ENCODE assay signal across 9 cellular contexts in genomic region chr19:18349524-18350128, GRCh38. TPM values are rescaled to one million over a fixed set of nuclear protein-coding genes. Genes with fewer than 3 reads are reported as not detected.
DNase-seq lines count a peak whose midpoint lies in the region; ATAC-seq and TF ChIP-seq lines count a peak whose summit lies in the region.
"Had no signal": no experiment of that assay in that cellular context is flagged by ENCODE, and none has a peak within 500 bp of the region (broad histone marks: within the 10 kb centered on the region; RNA-seq: fewer than 3 reads in every experiment).

No MANE protein-coding gene starts in this region.

- H3K27ac ChIP-seq in breast epithelium (no peak overlapping the region), right lobe of liver (no peak overlapping the region), uterus (no peak overlapping the region)

- DNase-seq in A172 (ENCODE audit: low spot score) (peak; percentile 46), ELF-1 (ENCODE audit: low read depth, low spot score) (peak; percentile 37), NCI-H2196 (lab: John Stamatoyannopoulos, UW; ENCODE audit: unreplicated experiment) (peak; percentile 74), breast epithelium (ENCODE audit: low spot score in 2 of 2) (peak in 1 of 2 donors; percentile 61), right lobe of liver (peak in 2 of 3 donors; percentile 64), uterus (peak; percentile 53 to 58), GDM1 (lab: John Stamatoyannopoulos, UW) (no peak)

- no peak for TF ChIP-seq POLR2A in breast epithelium (IDR thresholded peaks at IDR 0.05)
- no peak for TF ChIP-seq POLR2A in right lobe of liver (IDR thresholded peaks at IDR 0.05)
- no peak for TF ChIP-seq POLR2A in uterus (IDR thresholded peaks at IDR 0.05)

- H3K4me3 ChIP-seq in breast epithelium (no peak overlapping the region), right lobe of liver (no peak overlapping the region), uterus (no peak overlapping the region)

- WGBS in right lobe of liver (ENCODE audit: insufficient coverage, low coverage, low lambda C conversion rate, missing lambda C conversion rate): 30% methylated on average over 10 of the region's 12 CpGs

- H3K9me3 ChIP-seq in breast epithelium (no peaks in the 10 kb centered on the region), right lobe of liver (no peaks in the 10 kb centered on the region), uterus (no peaks in the 10 kb centered on the region)

- intact Hi-C loops in breast epithelium (cut with DNase I; ENCODE audit: low total_unique reads): no loop called here
- intact Hi-C loops in right lobe of liver (cut with DNase I): loop anchor here in 1 of 2 donors (5.0 kb wide), 1 partner anchor 63 kb away; no protein-coding TSS in a partner anchor
- intact Hi-C loops in uterus (cut with DNase I; ENCODE audit: low total_unique reads): loop anchor here (10.0 kb wide), 1 partner anchor 65 kb away; the partner anchor contains the start of gene SSBP4

- no peaks in the 10 kb centered on the region for H3K27me3 ChIP-seq in breast epithelium
- H3K27me3 ChIP-seq in right lobe of liver: no peaks in the 10 kb centered on the region
- H3K27me3 ChIP-seq in uterus: no peaks in the 10 kb centered on the region

- H3K36me3 ChIP-seq in breast epithelium: no peaks in the 10 kb centered on the region
- peaks cover 0 to 22% (median 5%) of the 10 kb centered on the region in 4 donors for H3K36me3 ChIP-seq in right lobe of liver
- H3K36me3 ChIP-seq in uterus: no peaks in the 10 kb centered on the region

- ATAC-seq in right lobe of liver (peak; percentile 71 to 88 (median 78)), HG02970 (IDR thresholded peaks at IDR 0.05; ENCODE audit: low FRiP score, unreplicated experiment) (no peak)

- H3K4me1 ChIP-seq in breast epithelium: no peaks in the 10 kb centered on the region
- H3K4me1 ChIP-seq in right lobe of liver: no peaks in the 10 kb centered on the region
- H3K4me1 ChIP-seq in uterus: no peaks in the 10 kb centered on the region

- peak; percentile 30 to 76 (median 68) for TF ChIP-seq CTCF in breast epithelium (IDR thresholded peaks at IDR 0.05)
- peak; percentile 65 to 85 (median 79) for TF ChIP-seq CTCF in right lobe of liver (IDR thresholded peaks at IDR 0.05)
- peak; percentile 76 to 81 (median 76) for TF ChIP-seq CTCF in uterus (IDR thresholded peaks at IDR 0.05)

RNA-seq across cellular contexts. Expression of gene PGPEP1, which starts 9.2 kb away (rescaled TPM):
- total RNA-seq in A172 (2014; rRNA removed; shearing (Covaris generic)): 14.6 and 19.1 TPM in 2 replicates
- total RNA-seq in breast epithelium: 10 to 100 TPM; 22.5 to 29.2 (median 25.9) TPM
- total RNA-seq in right lobe of liver: 10 to 100 TPM; 33.0 to 55.5 (median 40.7) TPM
- total RNA-seq in uterus: 10 to 100 TPM; 21.2 to 67.9 (median 38.1) TPM

RNA-seq across cellular contexts. Expression of gene LSM4, which starts 26.8 kb away (rescaled TPM):
- total RNA-seq in A172 (2014; rRNA removed; shearing (Covaris generic)): 403 and 478 TPM in 2 replicates
- total RNA-seq in breast epithelium (100 to 1,000 TPM in 2 of 3 donors, 10 to 100 TPM in 1; 83.0 to 122 (median 120) TPM), right lobe of liver (100 to 1,000 TPM in 2 of 6 experiments, 10 to 100 TPM in 4; 37.6 to 139 (median 47.3) TPM), uterus (100 to 1,000 TPM in 1 of 4 donors, 10 to 100 TPM in 2, 1 to 10 TPM in 1; 8.8 to 120 (median 64.2) TPM)

RNA-seq across cellular contexts. Expression of gene GDF15, which starts 36.3 kb away (rescaled TPM):
- total RNA-seq in A172 (2014; rRNA removed; shearing (Covaris generic)): 89.8 and 93.9 TPM in 2 replicates
- total RNA-seq in breast epithelium (10 to 100 TPM in 1 of 3 donors, 1 to 10 TPM in 2; 2.7 to 60.3 (median 9.2) TPM), right lobe of liver (100 to 1,000 TPM in 2 of 6 experiments, 10 to 100 TPM in 2, 1 to 10 TPM in 1, under 1 TPM in 1; 0.88 to 160 (median 57.5) TPM), uterus (10 to 100 TPM in 1 of 4 donors, 1 to 10 TPM in 1, under 1 TPM in 2; 0.41 to 13.1 (median 1.6) TPM)
- total RNA-seq: frontal cortex had no signal

RNA-seq across cellular contexts. Expression of gene LRRC25, which starts 47.8 kb away (rescaled TPM):
- 0.07 TPM in 1 of 2 replicates, not detected in the other for total RNA-seq in A172 (2014; rRNA removed; shearing (Covaris generic))
- total RNA-seq in breast epithelium (10 to 100 TPM in 1 of 3 donors, 1 to 10 TPM in 2; 3.9 to 27.2 (median 7.2) TPM), right lobe of liver (10 to 100 TPM in 1 of 6 experiments, 1 to 10 TPM in 5; 1.9 to 12.6 (median 3.2) TPM), uterus (1 to 10 TPM in 2 of 4 donors, under 1 TPM in 1, not detected in 1; 0.51 to 2.3 (median 1.9) TPM)
